1 cellular context compared by ENCODE assay signal in genomic region chr19:48698046-48698445, GRCh38.
TF ChIP-seq lines count a peak whose summit lies in the region.

No MANE protein-coding gene starts in this region.

TF ChIP-seq in K562, 482 proteins besides CTCF, POLR2A, EP300 and RAD21 (continues in another document):
- TF ChIP-seq ZNF639 (CRISPR knock-in tag; conservative IDR thresholded peaks at IDR 0.05 in 1 of 2, IDR thresholded peaks at IDR 0.05 in 1 of 2) (no peak), SMARCB1 (IDR thresholded peaks at IDR 0.05; ENCODE audit: insufficient read length, low read depth) (no peak), U2AF1 (optimal IDR thresholded peaks at IDR 0.05; ENCODE audit: low read depth, low read length) (no peak), RHOXF2B (CRISPR knock-in tag; conservative IDR thresholded peaks at IDR 0.05) (no peak), HDAC2 (IDR thresholded peaks at IDR 0.05) (peak; percentile 75; the same call in 1 of the 2 replicates), KLF16 (IDR thresholded peaks at IDR 0.05) (no peak), ZNF197 (CRISPR knock-in tag; IDR thresholded peaks at IDR 0.05; ENCODE audit: low read depth) (no peak), HES1 (IDR thresholded peaks at IDR 0.05; ENCODE audit: low read depth) (no peak), TSC22D4 (tag; IDR thresholded peaks at IDR 0.05) (no peak), ELK1 (CRISPR knock-in tag; IDR thresholded peaks at IDR 0.05) (no peak), FOXK1 (CRISPR knock-in tag; IDR thresholded peaks at IDR 0.05; ENCODE audit: borderline replicate concordance) (no peak), ZNF766 (CRISPR knock-in tag; conservative IDR thresholded peaks at IDR 0.05) (no peak), ESRRA (IDR thresholded peaks at IDR 0.05; ENCODE audit: borderline replicate concordance, low read depth) (peak; percentile 98), ZBTB1 (CRISPR knock-in tag; IDR thresholded peaks at IDR 0.05; ENCODE audit: borderline replicate concordance, low read depth) (no peak), SNRNP70 (optimal IDR thresholded peaks at IDR 0.05; ENCODE audit: low read depth, low read length) (no peak), ZNF384 (IDR thresholded peaks at IDR 0.05; ENCODE audit: low read depth, low read length) (no peak), PHB (CRISPR knock-in tag; IDR thresholded peaks at IDR 0.05) (no peak), RFX7 (CRISPR knock-in tag; IDR thresholded peaks at IDR 0.05) (no peak), NCOA1 (IDR thresholded peaks at IDR 0.05; ENCODE audit: low read depth) (no peak), E2F3 (CRISPR knock-in tag; IDR thresholded peaks at IDR 0.05) (no peak), ZNF232 (CRISPR knock-in tag; IDR thresholded peaks at IDR 0.05) (no peak), HEY1 (CRISPR knock-in tag; IDR thresholded peaks at IDR 0.05; ENCODE audit: borderline replicate concordance) (no peak), TGIF2 (CRISPR knock-in tag; IDR thresholded peaks at IDR 0.05) (no peak), USF1 (CRISPR knock-in tag; IDR thresholded peaks at IDR 0.05) (no peak), MBD2 (IDR thresholded peaks at IDR 0.05; ENCODE audit: borderline replicate concordance, low read depth) (0 out of 2 replicates have a peak, but pooled peaks have one; percentile 24), ARID3A (IDR thresholded peaks at IDR 0.05; ENCODE audit: borderline replicate concordance, low read depth, low read length) (no peak), NR2C2 (CRISPR knock-in tag; IDR thresholded peaks at IDR 0.05) (no peak), NR2C2 (tag; IDR thresholded peaks at IDR 0.05) (peak; percentile 22; the same call in 1 of the 2 replicates), CHCHD3 (CRISPR knock-in tag; IDR thresholded peaks at IDR 0.05) (no peak), RCOR1 (IDR thresholded peaks at IDR 0.05; ENCODE audit: borderline replicate concordance in 1 of 2, low read depth in 2 of 2, low read length in 2 of 2) (peak in 1 of 2 experiments; percentile 79; a peak in 2 of 4 replicates), NFE2L1 (tag; IDR thresholded peaks at IDR 0.05; ENCODE audit: borderline replicate concordance, low read depth) (no peak), CEBPZ (IDR thresholded peaks at IDR 0.05; ENCODE audit: borderline replicate concordance, low read depth, low read length) (no peak), ZNF431 (CRISPR knock-in tag; IDR thresholded peaks at IDR 0.05) (no peak), CCNT2 (IDR thresholded peaks at IDR 0.05; ENCODE audit: borderline replicate concordance, extremely low read depth, insufficient read length, low read depth, low read length) (no peak), SNIP1 (IDR thresholded peaks at IDR 0.05; ENCODE audit: low read depth) (no peak), ZFX (CRISPR knock-in tag; IDR thresholded peaks at IDR 0.05) (peak; percentile 35), ZBTB17 (CRISPR knock-in tag; IDR thresholded peaks at IDR 0.05) (no peak), CBX5 (IDR thresholded peaks at IDR 0.05; ENCODE audit: borderline replicate concordance, low read depth) (no peak), FOXJ2 (tag; IDR thresholded peaks at IDR 0.05) (no peak), TAL1 (IDR thresholded peaks at IDR 0.05) (peak; percentile 65), SUPT5H (IDR thresholded peaks at IDR 0.05) (no peak), ZNF449 (CRISPR knock-in tag; IDR thresholded peaks at IDR 0.05) (no peak), E2F5 (CRISPR knock-in tag; IDR thresholded peaks at IDR 0.05) (no peak), TFAM (CRISPR knock-in tag; conservative IDR thresholded peaks at IDR 0.05) (no peak), TCFL5 (CRISPR knock-in tag; conservative IDR thresholded peaks at IDR 0.05) (no peak), CBFA2T3 (IDR thresholded peaks at IDR 0.05) (peak; percentile 82), KDM2B (CRISPR knock-in tag; IDR thresholded peaks at IDR 0.05) (no peak), HBP1 (CRISPR knock-in tag; IDR thresholded peaks at IDR 0.05) (no peak), SMAD2 (IDR thresholded peaks at IDR 0.05; ENCODE audit: low read depth, low read length) (no peak), TCF3 (CRISPR knock-in tag; IDR thresholded peaks at IDR 0.05) (peak; percentile 84), GABPA (tag; conservative IDR thresholded peaks at IDR 0.05; ENCODE audit: low read depth) (peak; percentile 49), POLR2AphosphoS5 (IDR thresholded peaks at IDR 0.05; ENCODE audit: control insufficient read depth, insufficient read depth, low read depth, low read length) (peak; percentile 54; the same call in 1 of the 2 replicates), EGR1 (conservative IDR thresholded peaks at IDR 0.05) (no peak), PRMT5 (CRISPR knock-in tag; IDR thresholded peaks at IDR 0.05) (no peak), SMARCA5 (IDR thresholded peaks at IDR 0.05) (peak; percentile 42; the same call in 1 of the 2 replicates), HINFP (tag; conservative IDR thresholded peaks at IDR 0.05; ENCODE audit: low read depth) (no peak), SIN3A (IDR thresholded peaks at IDR 0.05; ENCODE audit: borderline replicate concordance in 2 of 2, control insufficient read depth in 1 of 2, low read depth in 2 of 2, low read length in 2 of 2) (no peak), CREB3L1 (IDR thresholded peaks at IDR 0.05; ENCODE audit: borderline replicate concordance, low read depth) (no peak), ZNF444 (CRISPR knock-in tag; IDR thresholded peaks at IDR 0.05) (no peak)
